ENCODE assay signal across 15 cellular contexts in genomic region chr2:19673213-19673791, GRCh38.
DNase-seq lines count a peak whose midpoint lies in the region; ATAC-seq, FAIRE-seq and TF ChIP-seq lines count a peak whose summit lies in the region.
"Had no signal": no experiment of that assay in that cellular context is flagged by ENCODE, and none has a peak within 500 bp of the region (broad histone marks: within the 10 kb centered on the region; RNA-seq: fewer than 3 reads in every experiment).

No MANE protein-coding gene starts in this region.

- H4K20me1 ChIP-seq in astrocyte (ENCODE audit: insufficient read depth, low read length), result no peaks in the 10 kb centered on the region

- DNase-seq in A673 (ENCODE audit: low spot score), result peak; percentile 24
- DNase-seq in HFFc6, result peak; percentile 16
- DNase-seq in astrocyte (ENCODE audit: low read depth), result peak; percentile 29
- peak; percentile 45 for DNase-seq in left ventricle myocardium superior
- DNase-seq in ureter (ENCODE audit: low spot score), result no peak
- DNase-seq in COLO668 (lab: John Stamatoyannopoulos, UW; ENCODE audit: unreplicated experiment), result no peak
- DNase-seq: activated T-cell treated with anti-CD3 and anti-CD28 coated beads, Interleukin-2, amount 50 U/mL, for 4 hours; C1 segment of cervical spinal cord; NCI-H1092 treated with DMSO at 0.1 percent for 48 hours; stimulated activated CD4-positive, alpha-beta T cell treated with anti-CD3 and anti-CD28 coated beads, Interleukin-4, amount 100 ng/mL, for 4 hours had no signal

- H3K4me1 Mint-ChIP-seq in HFFc6 (ENCODE audit: low read depth) (peaks cover 34% of the 10 kb centered on the region), astrocyte (ENCODE audit: low read depth, unreplicated experiment) (peaks cover 12% of the 10 kb centered on the region)

- no peak for FAIRE-seq in astrocyte (lab: Jason Lieb, UNC)
- FAIRE-seq: islet of Langerhans had no signal

- no peak overlapping the region for H2AFZ ChIP-seq in astrocyte (ENCODE audit: low read depth, low read length)

- H3K9ac ChIP-seq in astrocyte (ENCODE audit: low read length), result no peak overlapping the region

- H3K4me3 Mint-ChIP-seq in HFFc6, result no peak overlapping the region
- H3K4me3 Mint-ChIP-seq in astrocyte (ENCODE audit: unreplicated experiment), result no peak overlapping the region
- H3K4me3 Mint-ChIP-seq: activated T-cell treated with anti-CD3 and anti-CD28 coated beads, Interleukin-2, amount 50 U/mL, for 4 hours had no signal

- H3K9me3 ChIP-seq in A673 (ENCODE audit: low read depth, low read length, poor library complexity, severe bottlenecking) (no peaks in the 10 kb centered on the region), astrocyte (ENCODE audit: insufficient read depth, low read depth, low read length) (no peaks in the 10 kb centered on the region)
- H3K9me3 ChIP-seq: neutrophil had no signal

- no peaks in the 10 kb centered on the region for H3K9me3 Mint-ChIP-seq in HFFc6
- no peaks in the 10 kb centered on the region for H3K9me3 Mint-ChIP-seq in astrocyte (ENCODE audit: unreplicated experiment)
- H3K9me3 Mint-ChIP-seq: activated T-cell treated with anti-CD3 and anti-CD28 coated beads, Interleukin-2, amount 50 U/mL, for 4 hours had no signal

- H3K27me3 ChIP-seq in A673 (replicated peaks; ENCODE audit: insufficient read depth, low read depth, low read length, poor library complexity) (peaks cover 12% of the 10 kb centered on the region), astrocyte (ENCODE audit: insufficient read depth, low read length) (no peaks in the 10 kb centered on the region)

- peak overlapping the region; percentile 8 for H3K4me2 ChIP-seq in astrocyte (ENCODE audit: low read length)

- POLR2A ChIA-PET in A673 (lab: Charles Lee; ENCODE audit: low non-redundant PET), result no interaction called here

- no peaks in the 10 kb centered on the region for H3K79me2 ChIP-seq in astrocyte (ENCODE audit: insufficient read depth, low read length)

- H3K27ac Mint-ChIP-seq in HFFc6 (no peak overlapping the region), astrocyte (ENCODE audit: unreplicated experiment) (peak overlapping the region; percentile 50)

- H3K36me3 ChIP-seq in A673 (ENCODE audit: insufficient read depth, low read length, poor library complexity, severe bottlenecking) (no peaks in the 10 kb centered on the region), astrocyte (ENCODE audit: insufficient read depth, low read length) (no peaks in the 10 kb centered on the region)
- H3K36me3 ChIP-seq: neutrophil had no signal

- H3K27ac ChIP-seq in A673 (ENCODE audit: low read depth, low read length, poor library complexity, severe bottlenecking) (no peak overlapping the region), astrocyte (ENCODE audit: low read depth, low read length) (no peak overlapping the region)
- H3K27ac ChIP-seq: epithelial cell of prostate, neutrophil had no signal

- CTCF ChIA-PET in A673 (lab: Charles Lee), result no interaction called here

- no TSS peak for BruUV-seq in A673 (replicated peaks; lab: Mats Ljungman, UMichigan)

- H3K4me1 ChIP-seq in A673 (ENCODE audit: insufficient read depth, low read length, poor library complexity, severe bottlenecking) (no peaks in the 10 kb centered on the region), astrocyte (ENCODE audit: insufficient read depth, low read length) (peaks cover 8% of the 10 kb centered on the region)

- TF ChIP-seq CTCF in A673 (conservative IDR thresholded peaks at IDR 0.05; ENCODE audit: low read depth, low read length) (no peak), HFFc6 (IDR thresholded peaks at IDR 0.05) (no peak), astrocyte (IDR thresholded peaks at IDR 0.05; ENCODE audit: insufficient read depth, low read depth, low read length) (no peak)

- H3K4me3 ChIP-seq in A673 (ENCODE audit: low read depth, low read length, poor library complexity, severe bottlenecking) (no peak overlapping the region), astrocyte (ENCODE audit: insufficient read depth, low read depth, low read length) (no peak overlapping the region)

- ATAC-seq in left ventricle myocardium superior (peak; percentile 59), HG02884 (IDR thresholded peaks at IDR 0.05; ENCODE audit: unreplicated experiment) (no peak), HG02623 (IDR thresholded peaks at IDR 0.05; ENCODE audit: unreplicated experiment) (no peak)
- ATAC-seq: activated T-cell treated with anti-CD3 and anti-CD28 coated beads, Interleukin-2, amount 50 U/mL, for 4 hours had no signal

- intact Hi-C loops in A673 (cut with micrococcal nuclease; ENCODE audit: unreplicated experiment) (no loop called here), left ventricle myocardium superior (cut with micrococcal nuclease) (no loop called here)

- H3K36me3 Mint-ChIP-seq in HFFc6 (ENCODE audit: low read depth), result no peaks in the 10 kb centered on the region
- no peaks in the 10 kb centered on the region for H3K36me3 Mint-ChIP-seq in astrocyte (ENCODE audit: low read depth, unreplicated experiment)

- H3K27me3 Mint-ChIP-seq in HFFc6 (ENCODE audit: insufficient read depth), result peaks cover 9% of the 10 kb centered on the region
- peaks cover 19% of the 10 kb centered on the region for H3K27me3 Mint-ChIP-seq in astrocyte (ENCODE audit: low read depth, unreplicated experiment)

Comparison
In these comparisons a context has a peak if more than half of its experiments do, and no peak if none do; other contexts are left out.
1. DNase-seq: peak in A673 (single experiment), HFFc6 (single experiment), astrocyte (single experiment) and left ventricle myocardium superior (single experiment); none in ureter (single experiment) and COLO668 (single experiment).